20 cellular contexts compared by ENCODE assay signal in the genomic region with DNA sequence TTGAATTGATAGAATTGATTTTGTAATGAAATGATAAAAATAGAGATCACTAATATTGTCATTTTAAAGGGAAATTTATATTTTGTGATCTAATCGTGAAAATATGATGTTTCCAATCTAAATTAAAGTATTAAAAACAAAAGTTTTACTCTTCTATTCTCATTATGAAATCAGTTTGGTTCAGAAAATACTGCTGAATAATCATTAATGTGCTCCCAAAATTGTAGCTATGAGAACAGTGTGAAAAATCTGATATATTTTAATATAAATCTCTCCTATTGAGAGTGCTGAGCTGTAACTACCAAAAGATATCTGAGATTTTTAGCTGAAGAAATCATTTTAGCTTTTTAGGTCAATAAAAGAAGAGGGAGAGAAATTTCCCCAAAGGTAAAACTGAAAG.
"Had no signal": no experiment of that assay in that cellular context is flagged by ENCODE, and none has a peak within 500 bp of the region (broad histone marks: within the 10 kb centered on the region; RNA-seq: fewer than 3 reads in every experiment).

No MANE protein-coding gene starts in this region.

- H3K36me3 ChIP-seq: neural progenitor cell, prostate gland, spleen, tibial artery had no signal

- ATAC-seq: mucosa of descending colon; natural killer cell treated with Interleukin-12 subunit alpha and Interleukin-12 subunit beta and Interleukin-15 and Interleukin-18, amount 100 ng/mL, for 72 hours; stimulated activated naive CD8-positive, alpha-beta T cell treated with anti-CD3 and anti-CD28 coated beads, Interleukin-15, Interleukin-2, amounts not matched to agents 100 U/mL and 50 U/mL, for 24 hours had no signal

- H3K9ac ChIP-seq: neural progenitor cell had no signal

- H3K27ac ChIP-seq: dorsolateral prefrontal cortex, neural progenitor cell, prostate gland, skin epidermis, spleen, testis, tibial artery had no signal

- H2AFZ ChIP-seq: neural progenitor cell had no signal

- H3K4me1 ChIP-seq: neural progenitor cell, prostate gland, spleen had no signal

- H3K27me3 ChIP-seq: neural progenitor cell, spleen, testis, tibial artery had no signal

- FAIRE-seq: urothelium cell line had no signal

- DNase-seq: dorsolateral prefrontal cortex; effector CD4-positive, alpha-beta T cell; hypothalamus; immature natural killer cell; islet precursor cell; mesenchymal stem cell; mucosa of descending colon; naive B cell; right cardiac atrium; spleen; stimulated activated CD4-positive, alpha-beta T cell treated with anti-CD3 and anti-CD28 coated beads, Interleukin-4, amount 100 ng/mL, for 4 hours; stimulated activated naive CD8-positive, alpha-beta T cell treated with anti-CD3 and anti-CD28 coated beads, Interleukin-15, Interleukin-2, amounts not matched to agents 100 U/mL and 50 U/mL, for 24 hours; substantia nigra; testis; tibial artery had no signal

- H3K4me2 ChIP-seq: neural progenitor cell had no signal

- H3K9me3 ChIP-seq: mucosa of descending colon, prostate gland, spleen, testis, tibial artery had no signal

- H3K4me3 ChIP-seq: dorsolateral prefrontal cortex, mucosa of descending colon, neural progenitor cell, prostate gland, skin epidermis, spleen, testis, tibial artery had no signal
